22 cellular contexts compared by ENCODE assay signal in genomic region chr14:99532310-99532709, GRCh38. TPM values are rescaled to one million over a fixed set of nuclear protein-coding genes. Genes with fewer than 3 reads are reported as not detected.
A peak's percentile ranks its signal among the peaks of the same experiment; 100 is the strongest.
DNase-seq lines count a peak whose midpoint lies in the region; ATAC-seq, FAIRE-seq and TF ChIP-seq lines count a peak whose summit lies in the region.
"Had no signal": no experiment of that assay in that cellular context is flagged by ENCODE, and none has a peak within 500 bp of the region (broad histone marks: within the 10 kb centered on the region; RNA-seq: fewer than 3 reads in every experiment).

No MANE protein-coding gene starts in this region.

- TF ChIP-seq CTCF in IMR-90 (conservative IDR thresholded peaks at IDR 0.05; ENCODE audit: low read depth, low read length), result no peak
- no peak for TF ChIP-seq CTCF in endothelial cell of umbilical vein (IDR thresholded peaks at IDR 0.05; ENCODE audit: extremely low read depth in 1 of 2, insufficient read depth in 1 of 2, low read depth in 1 of 2, low read length in 2 of 2)
- no peak for TF ChIP-seq CTCF in osteocyte (IDR thresholded peaks at IDR 0.05)

- no peaks in the 10 kb centered on the region for H3K27me3 Mint-ChIP-seq in osteocyte (ENCODE audit: unreplicated experiment)
- H3K27me3 Mint-ChIP-seq: B cell; CD4-positive, alpha-beta T cell had no signal

- no peak overlapping the region for H3K4me3 ChIP-seq in BLaER1 treated with 17β-estradiol and CSF1 and Interleukin-3, amounts not matched to agents 10 nM and 100 nM
- H3K4me3 ChIP-seq in IMR-90 (ENCODE audit: insufficient read depth, low read depth, low read length) (no peak overlapping the region), endothelial cell of umbilical vein (replicated peaks in 1 of 3; ENCODE audit: insufficient read depth in 1 of 3, low read depth in 1 of 3, low read length in 3 of 3) (no peak overlapping the region)

- CTCF ChIA-PET in IMR-90 (lab: Yijun Ruan, JAX) (no interaction called here), endothelial cell of umbilical vein (lab: Charles Lee) (interaction anchor here (0.8 to 1.9 kb wide), 7 partner anchors 7 to 96 kb away, joined by 3 to 4 read pairs (median 4); partner anchors contain the start of genes CCNK and SETD3)

- peaks cover 41 to 80% of the 10 kb centered on the region in 2 experiments for H3K79me1 ChIP-seq in IMR-90 (ENCODE audit: low read depth in 1 of 2, low read length in 2 of 2)

- POLR2A ChIA-PET in IMR-90 (lab: Charles Lee; ENCODE audit: unreplicated experiment), result interaction anchor here (0.6 kb wide), 1 partner anchor 215 kb away, joined by 14 read pairs; no protein-coding TSS in a partner anchor
- POLR2A ChIA-PET in endothelial cell of umbilical vein (lab: Charles Lee), result interaction anchor here (0.7 kb wide), 1 partner anchor 75 kb away, joined by 6 read pairs; no protein-coding TSS in a partner anchor

- no peak overlapping the region for H2AFZ ChIP-seq in IMR-90 (replicated peaks; ENCODE audit: low read length, poor library complexity)
- no peak overlapping the region for H2AFZ ChIP-seq in endothelial cell of umbilical vein (ENCODE audit: low read depth, low read length)

- no peak overlapping the region for H3K4me3 Mint-ChIP-seq in osteocyte (ENCODE audit: unreplicated experiment)
- H3K4me3 Mint-ChIP-seq: B cell; CD4-positive, alpha-beta T cell had no signal

- peak overlapping the region in 2 of 11 experiments; percentile 17 to 31; a peak in 2 of 22 replicates for H3K27ac ChIP-seq in BLaER1 treated with 17β-estradiol and CSF1 and Interleukin-3, amounts not matched to agents 10 nM and 100 nM
- H3K27ac ChIP-seq in IMR-90 (ENCODE audit: insufficient read depth, low read length), result peak overlapping the region; percentile 62; the same call in 1 of the 2 replicates
- H3K27ac ChIP-seq in endothelial cell of umbilical vein (ENCODE audit: insufficient read depth, low read depth, low read length), result peak overlapping the region; percentile 81

- H3K4me1 Mint-ChIP-seq in osteocyte (ENCODE audit: unreplicated experiment), result peaks cover 57% of the 10 kb centered on the region
- H3K4me1 Mint-ChIP-seq: B cell had no signal

- H3K9me3 Mint-ChIP-seq in osteocyte (ENCODE audit: unreplicated experiment), result no peaks in the 10 kb centered on the region
- H3K9me3 Mint-ChIP-seq: CD4-positive, alpha-beta T cell had no signal

- H3K4ac ChIP-seq in IMR-90 (ENCODE audit: low read depth, low read length), result peak overlapping the region; percentile 86

- no peak overlapping the region for H3K9ac ChIP-seq in BLaER1 treated with 17β-estradiol and CSF1 and Interleukin-3, amounts not matched to agents 10 nM and 100 nM
- H3K9ac ChIP-seq in IMR-90 (ENCODE audit: low read depth, low read length) (peak overlapping the region; percentile 33; the same call in 1 of the 2 replicates), endothelial cell of umbilical vein (replicated peaks; ENCODE audit: extremely low read depth, insufficient read depth, low read length) (no peak overlapping the region)

- H3K9me1 ChIP-seq in IMR-90 (ENCODE audit: insufficient read depth, low read length) (peaks cover 33% of the 10 kb centered on the region), endothelial cell of umbilical vein (replicated peaks; ENCODE audit: control insufficient read depth, extremely low read depth, insufficient read depth, low read length) (no peaks in the 10 kb centered on the region)

- no peak for TF ChIP-seq RAD21 in IMR-90 (IDR thresholded peaks at IDR 0.05; ENCODE audit: low read length)

- H3K14ac ChIP-seq in IMR-90 (replicated peaks; ENCODE audit: low read depth, low read length), result peak overlapping the region; percentile 2; the same call in 1 of the 2 replicates

- in situ Hi-C loops in IMR-90 (cut with MboI; ENCODE audit: low sequenced_read_pairs), result no loop called here

- H3K79me2 ChIP-seq in endothelial cell of umbilical vein (ENCODE audit: control insufficient read depth, insufficient read depth, low read length), result no peaks in the 10 kb centered on the region

- H4K5ac ChIP-seq in IMR-90 (ENCODE audit: low read depth, low read length), result peak overlapping the region; percentile 81

- peaks cover 0 to 93% (median 46%) of the 10 kb centered on the region in 11 experiments; a peak in 17 of 22 replicates for H4K20me1 ChIP-seq in BLaER1 treated with 17β-estradiol and CSF1 and Interleukin-3, amounts not matched to agents 10 nM and 100 nM
- H4K20me1 ChIP-seq in IMR-90 (ENCODE audit: insufficient read depth, low read length) (no peaks in the 10 kb centered on the region; the same call in none of the 2 replicates), endothelial cell of umbilical vein (replicated peaks; ENCODE audit: control insufficient read depth, extremely low read depth, insufficient read depth, low read length) (no peaks in the 10 kb centered on the region)

- no peaks in the 10 kb centered on the region for H3K9me3 ChIP-seq in BLaER1 treated with 17β-estradiol and CSF1 and Interleukin-3, amounts not matched to agents 10 nM and 100 nM (replicated peaks in 1 of 11)
- H3K9me3 ChIP-seq in IMR-90 (ENCODE audit: control insufficient read depth, insufficient read depth, low read length) (no peaks in the 10 kb centered on the region), endothelial cell of umbilical vein (replicated peaks; ENCODE audit: control insufficient read depth, insufficient read depth, low read length) (no peaks in the 10 kb centered on the region)

- H3K36me3 ChIP-seq in BLaER1 treated with 17β-estradiol and CSF1 and Interleukin-3, amounts not matched to agents 10 nM and 100 nM, result no peaks in the 10 kb centered on the region; a peak in 1 of 22 replicates
- no peaks in the 10 kb centered on the region for H3K36me3 ChIP-seq in IMR-90 (ENCODE audit: control insufficient read depth, insufficient read depth, low read length)
- no peaks in the 10 kb centered on the region for H3K36me3 ChIP-seq in endothelial cell of umbilical vein (ENCODE audit: control insufficient read depth in 2 of 2, extremely low read depth in 1 of 2, insufficient read depth in 2 of 2, low read length in 2 of 2)

- no peak for FAIRE-seq in endothelial cell of umbilical vein (lab: Jason Lieb, UNC)
- FAIRE-seq: D721Med, GM18507 had no signal

- BruUV-seq in IMR-90 (replicated peaks; lab: Mats Ljungman, UMichigan), result no TSS peak
- BruUV-seq in endothelial cell of umbilical vein (replicated peaks; lab: Mats Ljungman, UMichigan), result no TSS peak

- dilution Hi-C loops in IMR-90 (cut with HindIII; ENCODE audit: low sequenced_read_pairs, unreplicated experiment) (no loop called here), endothelial cell of umbilical vein (cut with MboI; ENCODE audit: extremely low pct_ligation_motif_present, low sequenced_read_pairs) (no loop called here)

- H4K8ac ChIP-seq in IMR-90 (ENCODE audit: low read depth in 2 of 2, low read length in 2 of 2), result peak overlapping the region; percentile 48 to 71; a peak in 3 of 4 replicates

- H3K27ac Mint-ChIP-seq in osteocyte (ENCODE audit: unreplicated experiment), result peak overlapping the region; percentile 81
- H3K27ac Mint-ChIP-seq: B cell; CD4-positive, alpha-beta T cell had no signal

- H3K23ac ChIP-seq in IMR-90 (ENCODE audit: low read depth, low read length), result peak overlapping the region; percentile 75

- peak overlapping the region; percentile 24; the same call in 1 of the 2 replicates for H3K18ac ChIP-seq in IMR-90 (ENCODE audit: low read depth, low read length)

- H3K56ac ChIP-seq in IMR-90 (ENCODE audit: extremely low read depth, insufficient read depth, low read length), result no peak overlapping the region

- peaks cover 22 to 56% (median 31%) of the 10 kb centered on the region in 10 experiments for H3K4me1 ChIP-seq in BLaER1 treated with 17β-estradiol and CSF1 and Interleukin-3, amounts not matched to agents 10 nM and 100 nM
- H3K4me1 ChIP-seq in IMR-90 (ENCODE audit: control insufficient read depth, insufficient read depth, low read length) (peaks cover 34% of the 10 kb centered on the region), endothelial cell of umbilical vein (ENCODE audit: control insufficient read depth, extremely low read depth, insufficient read depth, low read length) (peaks cover 27% of the 10 kb centered on the region)

- intact Hi-C loops in IMR-90 (cut with micrococcal nuclease), result loop anchor here (5.0 kb wide), 1 partner anchor 35 kb away; no protein-coding TSS in a partner anchor
- intact Hi-C loops in endothelial cell of umbilical vein (cut with micrococcal nuclease), result loop anchor here (10.0 kb wide), 1 partner anchor 222 kb away; no protein-coding TSS in a partner anchor

- H3K27me3 ChIP-seq in BLaER1 treated with 17β-estradiol and CSF1 and Interleukin-3, amounts not matched to agents 10 nM and 100 nM, result no peaks in the 10 kb centered on the region
- H3K27me3 ChIP-seq in IMR-90 (ENCODE audit: control insufficient read depth, insufficient read depth, low read length), result no peaks in the 10 kb centered on the region
- no peaks in the 10 kb centered on the region for H3K27me3 ChIP-seq in endothelial cell of umbilical vein (ENCODE audit: control insufficient read depth in 2 of 2, insufficient read depth in 2 of 2, low read length in 2 of 2)

- WGBS in IMR-90 (ENCODE audit: extremely low coverage in 2 of 2, insufficient read length in 1 of 2), 2 experiments, result 100% methylated on average over 1 of the region's 5 CpGs; no CpG with 5 or more reads in 1 of the 2 experiments

- peak overlapping the region; percentile 22 for H2BK120ac ChIP-seq in IMR-90 (ENCODE audit: low read depth, low read length)

- H2BK5ac ChIP-seq in IMR-90 (ENCODE audit: low read depth, low read length, poor library complexity, severe bottlenecking), result peak overlapping the region; percentile 50

- H4K91ac ChIP-seq in IMR-90 (ENCODE audit: insufficient read depth, low read depth, low read length), result peak overlapping the region; percentile 72

- peak overlapping the region; percentile 32 for H2BK20ac ChIP-seq in IMR-90 (ENCODE audit: low read depth, low read length)

- peak overlapping the region; percentile 31 for H2AK9ac ChIP-seq in IMR-90 (replicated peaks; ENCODE audit: low read depth, low read length, poor library complexity)

- peak overlapping the region; percentile 76 for H2AK5ac ChIP-seq in IMR-90 (ENCODE audit: low read depth, low read length)

- DNase-seq in IMR-90 (no peak), endothelial cell of umbilical vein (ENCODE audit: low read depth, low spot score) (no peak), osteocyte (ENCODE audit: extremely low spot score, unreplicated experiment) (no peak), hypothalamus (lab: John Stamatoyannopoulos, UW) (no peak), GDM1 (lab: John Stamatoyannopoulos, UW) (no peak), NCI-H1694 treated with DMSO at 0.1 percent for 48 hours (lab: John Stamatoyannopoulos, UW) (no peak)
- DNase-seq: CD4-positive, alpha-beta T cell; H7; NCI-H1092; NCI-H1417 treated with DMSO at 0.1 percent for 48 hours; NCI-H187; NCI-H2081 treated with DMSO at 0.1 percent for 48 hours; NCI-H2171 treated with DMSO at 0.1 percent for 48 hours; NCI-H524; NCI-H748 treated with DMSO at 0.1 percent for 48 hours; NK-92 treated with Interleukin-12 subunit alpha and Interleukin-12 subunit beta, amount 100 ng/mL, for 24 hours; PC-3; SHP77 had no signal

- TF ChIP-seq POLR2A in IMR-90 (IDR thresholded peaks at IDR 0.05; ENCODE audit: low read depth, low read length) (no peak), endothelial cell of umbilical vein (IDR thresholded peaks at IDR 0.05; ENCODE audit: low read depth, low read length) (no peak)

- ATAC-seq in IMR-90 (ENCODE audit: low read depth), result no peak
- ATAC-seq: PC-3 had no signal

- H2BK15ac ChIP-seq in IMR-90 (ENCODE audit: low read depth, low read length), result peak overlapping the region; percentile 32; the same call in 2 of the 3 replicates

- H3K4me2 ChIP-seq in BLaER1 treated with 17β-estradiol and CSF1 and Interleukin-3, amounts not matched to agents 10 nM and 100 nM, result peak overlapping the region in 10 of 11 experiments; percentile 23 to 55 (median 39); a peak in 16 of 22 replicates
- H3K4me2 ChIP-seq in IMR-90 (ENCODE audit: low read depth, low read length) (no peak overlapping the region), endothelial cell of umbilical vein (ENCODE audit: insufficient read depth, low read length) (no peak overlapping the region)

- no peaks in the 10 kb centered on the region for H3K36me3 Mint-ChIP-seq in osteocyte (ENCODE audit: unreplicated experiment)

RNA-seq across cellular contexts. Expression of gene CCNK, which starts 51.1 kb away (rescaled TPM):
- total RNA-seq in IMR-90 (2012; rRNA removed) (18.8 and 33.1 TPM in 2 replicates), endothelial cell of umbilical vein (59.3 and 59.6 TPM in 2 replicates), osteocyte (55.8 and 57.4 TPM in 2 replicates)
- polyA plus RNA-seq in IMR-90 (2012; rRNA removed) (25.0 and 38.3 TPM in 2 replicates), endothelial cell of umbilical vein (5.8 and 11.9 TPM in 2 replicates)
- polyA plus RNA-seq in IMR-90 (2012; cell fraction: cytosol; rRNA removed), result 9.1 and 12.6 TPM in 2 replicates
- 14.4 and 41.8 TPM in 2 replicates for polyA plus RNA-seq in IMR-90 (2012; cell fraction: nucleus; rRNA removed; ENCODE audit: low replicate concordance)
- 16.6 and 18.5 TPM in 2 replicates for polyA plus RNA-seq in endothelial cell of umbilical vein (2011; cell fraction: cytosol; rRNA removed)
- 32.5 and 33.8 TPM in 2 replicates for polyA plus RNA-seq in endothelial cell of umbilical vein (2011; cell fraction: nucleus; rRNA removed)
- 45.7 and 63.8 TPM in 2 replicates for polyA plus RNA-seq in endothelial cell of umbilical vein (2012)
- polyA minus RNA-seq in endothelial cell of umbilical vein, result 14.2 and 23.9 TPM in 2 replicates
- 15.0 TPM for polyA minus RNA-seq in endothelial cell of umbilical vein (2011; cell fraction: cytosol; rRNA and poly(A)+ RNA removed)
- 34.0 and 45.9 TPM in 2 replicates for polyA minus RNA-seq in endothelial cell of umbilical vein (2011; cell fraction: nucleus; rRNA and poly(A)+ RNA removed)

RNA-seq across cellular contexts. Expression of gene SETD3, which starts 51.7 kb away (rescaled TPM):
- 31.9 and 35.0 TPM in 2 replicates for total RNA-seq in IMR-90 (2012; rRNA removed)
- 15.9 and 18.8 TPM in 2 replicates for polyA plus RNA-seq in IMR-90 (2012; rRNA removed)
- polyA plus RNA-seq in IMR-90 (2012; cell fraction: cytosol; rRNA removed), result 5.3 and 7.6 TPM in 2 replicates
- polyA plus RNA-seq in IMR-90 (2012; cell fraction: nucleus; rRNA removed; ENCODE audit: low replicate concordance), result 1.7 and 11.2 TPM in 2 replicates
- 51.9 and 53.1 TPM in 2 replicates for total RNA-seq in endothelial cell of umbilical vein
- polyA plus RNA-seq in endothelial cell of umbilical vein, result 18.1 and 18.7 TPM in 2 replicates
- polyA plus RNA-seq in endothelial cell of umbilical vein (2011; cell fraction: cytosol; rRNA removed), result 23.4 and 23.7 TPM in 2 replicates
- 23.3 and 29.3 TPM in 2 replicates for polyA plus RNA-seq in endothelial cell of umbilical vein (2011; cell fraction: nucleus; rRNA removed)
- 38.7 and 46.1 TPM in 2 replicates for polyA plus RNA-seq in endothelial cell of umbilical vein (2012)
- 35.6 and 39.3 TPM in 2 replicates for polyA minus RNA-seq in endothelial cell of umbilical vein
- polyA minus RNA-seq in endothelial cell of umbilical vein (2011; cell fraction: cytosol; rRNA and poly(A)+ RNA removed), result 52.2 TPM
- 30.9 and 39.5 TPM in 2 replicates for polyA minus RNA-seq in endothelial cell of umbilical vein (2011; cell fraction: nucleus; rRNA and poly(A)+ RNA removed)
- 49.1 and 49.8 TPM in 2 replicates for total RNA-seq in osteocyte

Comparison
In these comparisons a context has a peak if more than half of its experiments do, and no peak if none do; other contexts are left out.
1. H3K4me2 ChIP-seq: peak in BLaER1 treated with 17β-estradiol and CSF1 and Interleukin-3, amounts not matched to agents 10 nM and 100 nM (10 of 11); none in IMR-90 (single experiment) and endothelial cell of umbilical vein (single experiment).